Comparison of ENCODE assay signal across 11 cellular contexts in the genomic region with DNA sequence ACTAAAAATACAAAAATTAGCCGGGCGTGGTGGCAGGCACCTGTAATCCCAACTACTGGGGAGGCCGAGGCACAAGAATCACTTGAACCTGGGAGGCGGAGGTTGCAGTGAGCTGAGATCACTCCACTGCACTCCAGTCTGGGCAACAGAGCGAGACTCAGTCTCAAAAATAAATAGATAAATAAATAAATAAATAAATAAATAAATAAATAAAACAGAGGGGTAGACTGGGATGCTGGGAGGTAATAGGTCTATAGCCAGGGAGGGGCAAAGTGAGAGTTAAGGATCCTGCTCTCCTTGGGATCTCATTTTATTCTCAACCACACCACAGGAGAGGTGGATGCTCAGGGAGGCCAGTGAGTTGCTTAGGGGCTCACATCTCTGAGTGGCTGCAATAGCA. TPM values are rescaled to one million over a fixed set of nuclear protein-coding genes. Genes with fewer than 3 reads are reported as not detected.
DNase-seq lines count a peak whose midpoint lies in the region; ATAC-seq and TF ChIP-seq lines count a peak whose summit lies in the region.
"Not testable (repeated sequence)": the region's sequence is repeated elsewhere in the genome, so short reads cannot be mapped to it uniquely, and the experiment has no call there.
"Had no signal": no experiment of that assay in that cellular context is flagged by ENCODE, and none has a peak within 500 bp of the region (broad histone marks: within the 10 kb centered on the region; RNA-seq: fewer than 3 reads in every experiment).

No MANE protein-coding gene starts in this region.

- TF ChIP-seq CTCF in esophagus muscularis mucosa (IDR thresholded peaks at IDR 0.05); left ventricle myocardium inferior (IDR thresholded peaks at IDR 0.05; ENCODE audit: borderline replicate concordance); sigmoid colon (IDR thresholded peaks at IDR 0.05); thoracic aorta (IDR thresholded peaks at IDR 0.05); uterus (IDR thresholded peaks at IDR 0.05): not testable (repeated sequence)

- not testable (repeated sequence) for H3K4me3 ChIP-seq in esophagus muscularis mucosa, left ventricle myocardium inferior, thoracic aorta, uterus
- peak overlapping the region in 1 of 4 donors; percentile 11 for H3K4me3 ChIP-seq in sigmoid colon

- DNase-seq in 8988T = peak; percentile 14
- DNase-seq in HuH-7.5 (ENCODE audit: low spot score) = peak; percentile 18
- not testable (repeated sequence) for DNase-seq in esophagus muscularis mucosa (ENCODE audit: extremely low spot score); left ventricle myocardium inferior; sigmoid colon; thoracic aorta (ENCODE audit: low spot score); uterus

- H3K27ac ChIP-seq in esophagus muscularis mucosa (replicated peaks in 1 of 4) (peak overlapping the region; percentile 98 to 99 (median 99)), left ventricle myocardium inferior (replicated peaks) (peak overlapping the region; percentile 40), sigmoid colon (peak overlapping the region; percentile 96 to 100 (median 99)), thoracic aorta (peak overlapping the region; percentile 76 to 99), uterus (peak overlapping the region; percentile 96 to 100)

- H3K36me3 ChIP-seq in esophagus muscularis mucosa (peaks cover 70 to 100% (median 94%) of the 10 kb centered on the region in 4 donors), left ventricle myocardium inferior (peaks cover 100% of the 10 kb centered on the region), sigmoid colon (peaks cover 63 to 88% (median 69%) of the 10 kb centered on the region in 4 donors), thoracic aorta (peaks cover 74% of the 10 kb centered on the region)
- H3K36me3 ChIP-seq in uterus = not testable (repeated sequence)

- not testable (repeated sequence) for ATAC-seq in thoracic aorta (ENCODE audit: insufficient number of reproducible peaks, low FRiP score, low read depth)

- peaks cover 66 to 100% (median 99%) of the 10 kb centered on the region in 4 donors for H3K4me1 ChIP-seq in esophagus muscularis mucosa
- peaks cover 93% of the 10 kb centered on the region for H3K4me1 ChIP-seq in left ventricle myocardium inferior
- H3K4me1 ChIP-seq in sigmoid colon = peaks cover 0 to 96% (median 84%) of the 10 kb centered on the region in 4 donors
- peaks cover 47 to 95% of the 10 kb centered on the region in 2 donors for H3K4me1 ChIP-seq in thoracic aorta (ENCODE audit: control insufficient read depth in 1 of 2, low read depth in 2 of 2)
- H3K4me1 ChIP-seq in uterus = peaks cover 8 to 13% of the 10 kb centered on the region in 2 donors

- 68% methylated on average over 5 of the region's 5 CpGs for WGBS in esophagus muscularis mucosa
- 82 to 96% methylated on average over 5 of the region's 5 CpGs for WGBS in sigmoid colon, 2 donors

- not testable (repeated sequence) for H3K9me3 ChIP-seq in esophagus muscularis mucosa; left ventricle myocardium inferior (replicated peaks); sigmoid colon; thoracic aorta; uterus

- not testable (repeated sequence) for H3K27me3 ChIP-seq in esophagus muscularis mucosa; left ventricle myocardium inferior (ENCODE audit: low read depth); sigmoid colon; thoracic aorta (replicated peaks; ENCODE audit: insufficient read depth); uterus

- TF ChIP-seq EP300 in esophagus muscularis mucosa (IDR thresholded peaks at IDR 0.05); sigmoid colon (IDR thresholded peaks at IDR 0.05): not testable (repeated sequence)

- intact Hi-C loops in esophagus muscularis mucosa (cut with DNase I); left ventricle myocardium inferior (cut with micrococcal nuclease); sigmoid colon (cut with DNase I); uterus (cut with DNase I; ENCODE audit: low total_unique reads): not testable (repeated sequence)

- not testable (repeated sequence) for TF ChIP-seq POLR2A in esophagus muscularis mucosa (IDR thresholded peaks at IDR 0.05; ENCODE audit: low read depth); sigmoid colon (IDR thresholded peaks at IDR 0.05); uterus (IDR thresholded peaks at IDR 0.05)

RNA-seq across cellular contexts. Expression of gene SELENOM, which starts 9.8 kb away (rescaled TPM):
- total RNA-seq in esophagus muscularis mucosa (1,000 to 10,000 TPM; 1,118 to 1,733 (median 1,416) TPM), left ventricle myocardium inferior (51.5 TPM), sigmoid colon (1,000 to 10,000 TPM in 3 of 4 donors, 100 to 1,000 TPM in 1; 868 to 1,938 (median 1,638) TPM), thoracic aorta (1,000 to 10,000 TPM in 1 of 2 donors, 100 to 1,000 TPM in 1; 453 to 1,695 TPM), uterus (1,000 to 10,000 TPM in 2 of 4 donors, 100 to 1,000 TPM in 1, 10 to 100 TPM in 1; 91.7 to 2,170 (median 948) TPM)
- 100 to 1,000 TPM in 2 of 3 donors, 10 to 100 TPM in 1; 40.9 to 192 (median 169) TPM for polyA plus RNA-seq in sigmoid colon

RNA-seq across cellular contexts. Expression of gene SMTN, which starts 16.4 kb away (rescaled TPM):
- total RNA-seq in esophagus muscularis mucosa (1,000 to 10,000 TPM; 1,154 to 1,495 (median 1,416) TPM), left ventricle myocardium inferior (245 TPM), sigmoid colon (1,000 to 10,000 TPM in 3 of 4 donors, 100 to 1,000 TPM in 1; 987 to 1,789 (median 1,228) TPM), thoracic aorta (100 to 1,000 TPM; 632 to 946 TPM), uterus (100 to 1,000 TPM; 182 to 647 (median 274) TPM)
- 100 to 1,000 TPM in 1 of 3 donors, 10 to 100 TPM in 2; 23.8 to 103 (median 29.4) TPM for polyA plus RNA-seq in sigmoid colon

RNA-seq across cellular contexts. Expression of gene INPP5J, which starts 25.2 kb away (rescaled TPM):
- total RNA-seq in esophagus muscularis mucosa = 1 to 10 TPM; 1.3 to 2.1 (median 1.8) TPM
- 20.7 TPM for total RNA-seq in left ventricle myocardium inferior
- 1 to 10 TPM; 1.1 to 2.2 (median 1.8) TPM for total RNA-seq in sigmoid colon
- 10 to 100 TPM; 11.4 to 15.3 (median 12.5) TPM for polyA plus RNA-seq in sigmoid colon
- total RNA-seq in thoracic aorta = 1 to 10 TPM; 2.3 to 4.1 TPM
- total RNA-seq in uterus = 1 to 10 TPM in 3 of 4 donors, under 1 TPM in 1; 0.59 to 7.9 (median 3.0) TPM

RNA-seq across cellular contexts. Expression of gene PLA2G3, which starts 42.8 kb away (rescaled TPM):
- not detected for total RNA-seq in esophagus muscularis mucosa
- total RNA-seq in left ventricle myocardium inferior = not detected
- total RNA-seq in sigmoid colon = not detected
- polyA plus RNA-seq in sigmoid colon = 1 to 10 TPM in 1 of 3 donors, not detected in 2; 5.2 TPM
- total RNA-seq in thoracic aorta = not detected
- total RNA-seq in uterus = not detected
- total RNA-seq: Caco-2; CD4-positive, alpha-beta T cell; H4; HT-29 had no signal

Comparison
In these comparisons a context has a peak if more than half of its experiments do, and no peak if none do; other contexts are left out.
1. H3K27ac ChIP-seq: peak in every context shown above with its lines; median percentile 99 in esophagus muscularis mucosa; 99 in sigmoid colon; 98 in uterus; 88 in thoracic aorta; 40 in left ventricle myocardium inferior.